Comparison of ENCODE assay signal across 1 cellular context in the genomic region with DNA sequence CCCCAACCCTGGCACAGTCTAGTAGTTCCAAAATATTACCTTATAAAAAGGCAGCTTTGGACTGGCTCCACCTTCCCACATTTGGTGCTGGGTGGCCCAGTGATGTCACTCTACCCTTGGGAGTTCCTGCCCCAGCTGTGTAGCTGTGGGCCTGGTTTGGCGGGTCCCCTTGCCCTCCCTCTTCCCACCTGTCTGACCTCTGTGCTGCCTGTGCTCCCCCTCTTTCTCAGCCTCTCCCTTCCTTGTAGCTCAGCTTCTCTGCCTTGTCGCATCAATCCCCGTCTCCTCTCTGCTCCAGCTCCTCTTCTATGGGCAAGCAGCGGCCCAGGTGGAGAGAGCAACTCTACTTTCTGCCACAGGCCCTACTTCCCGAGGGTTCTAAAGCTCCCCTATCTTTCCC.
TF ChIP-seq lines count a peak whose summit lies in the region.

No MANE protein-coding gene starts in this region.

TF ChIP-seq in A549, 52 proteins besides CTCF, POLR2A, EP300 and RAD21 (continued from another document):
- TF ChIP-seq, protein P1, sequence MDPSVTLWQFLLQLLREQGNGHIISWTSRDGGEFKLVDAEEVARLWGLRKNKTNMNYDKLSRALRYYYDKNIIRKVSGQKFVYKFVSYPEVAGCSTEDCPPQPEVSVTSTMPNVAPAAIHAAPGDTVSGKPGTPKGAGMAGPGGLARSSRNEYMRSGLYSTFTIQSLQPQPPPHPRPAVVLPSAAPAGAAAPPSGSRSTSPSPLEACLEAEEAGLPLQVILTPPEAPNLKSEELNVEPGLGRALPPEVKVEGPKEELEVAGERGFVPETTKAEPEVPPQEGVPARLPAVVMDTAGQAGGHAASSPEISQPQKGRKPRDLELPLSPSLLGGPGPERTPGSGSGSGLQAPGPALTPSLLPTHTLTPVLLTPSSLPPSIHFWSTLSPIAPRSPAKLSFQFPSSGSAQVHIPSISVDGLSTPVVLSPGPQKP (IDR thresholded peaks at IDR 0.05; ENCODE audit: low read depth, low read length) = no peak
- TF ChIP-seq JUN (IDR thresholded peaks at IDR 0.05) (no peak), TFCP2L1 (CRISPR knock-in tag; IDR thresholded peaks at IDR 0.05) (no peak), BHLHE40 (IDR thresholded peaks at IDR 0.05; ENCODE audit: low read depth, low read length) (no peak), SMC3 (IDR thresholded peaks at IDR 0.05) (no peak)
